Comparison of ENCODE assay signal across 8 cellular contexts in genomic region chr1:226827458-226827857, GRCh38. TPM values are rescaled to one million over a fixed set of nuclear protein-coding genes. Genes with fewer than 3 reads are reported as not detected.
DNase-seq lines count a peak whose midpoint lies in the region; ATAC-seq, FAIRE-seq and TF ChIP-seq lines count a peak whose summit lies in the region.

No MANE protein-coding gene starts in this region.

- peaks cover 12% of the 10 kb centered on the region for H3K4me1 ChIP-seq in cardiac muscle cell (ENCODE audit: low read depth)

- no peak for FAIRE-seq in GM12892 (lab: Jason Lieb, UNC)

- ATAC-seq in HG03066 (IDR thresholded peaks at IDR 0.05; ENCODE audit: low read depth, unreplicated experiment) (peak; percentile 14), HG02798 (IDR thresholded peaks at IDR 0.05; ENCODE audit: poor library complexity, unreplicated experiment) (no peak)
- ATAC-seq in activated CD8-positive, alpha-beta T cell treated with anti-CD3 and anti-CD28 coated beads, Interleukin-2, amount 10 ng/mL, durations not matched to agents 7 days and 5 days: no peak

- TF ChIP-seq POLR2A in GM12892 (IDR thresholded peaks at IDR 0.05; ENCODE audit: low read depth, low read length): no peak

- no peaks in the 10 kb centered on the region for H3K36me3 ChIP-seq in cardiac muscle cell

- H3K27me3 Mint-ChIP-seq in activated CD8-positive, alpha-beta T cell treated with anti-CD3 and anti-CD28 coated beads, Interleukin-2, amount 10 ng/mL, durations not matched to agents 7 days and 5 days (ENCODE audit: low read depth): peaks cover 3% of the 10 kb centered on the region

- no peak overlapping the region for H3K4me3 ChIP-seq in cardiac muscle cell

- no peak for DNase-seq in activated CD8-positive, alpha-beta T cell treated with anti-CD3 and anti-CD28 coated beads, Interleukin-2, amount 10 ng/mL, durations not matched to agents 7 days and 5 days
- DNase-seq in cardiac muscle cell (ENCODE audit: low read depth in 1 of 2, low spot score in 1 of 2) (peak; percentile 7 to 16), NCI-H2196 (lab: John Stamatoyannopoulos, UW; ENCODE audit: unreplicated experiment) (no peak), NCI-H226 (no peak), GM12892 (ENCODE audit: insufficient read length) (no peak)
- peak in 2 of 3 donors; percentile 8 to 12 for DNase-seq in stimulated activated CD4-positive, alpha-beta T cell treated with anti-CD3 and anti-CD28 coated beads, Interleukin-12 subunit alpha, Interleukin-12 subunit beta, amount 100 ng/mL, for 48 hours (ENCODE audit: low read depth in 2 of 3, low spot score in 1 of 3)

- no peaks in the 10 kb centered on the region for H3K27me3 ChIP-seq in cardiac muscle cell

- H3K27ac Mint-ChIP-seq in activated CD8-positive, alpha-beta T cell treated with anti-CD3 and anti-CD28 coated beads, Interleukin-2, amount 10 ng/mL, durations not matched to agents 7 days and 5 days: peak overlapping the region; percentile 91

- no peak for TF ChIP-seq CTCF in cardiac muscle cell (IDR thresholded peaks at IDR 0.05; ENCODE audit: low read depth, low read length)

- H3K9me3 ChIP-seq in cardiac muscle cell (ENCODE audit: low read depth): no peaks in the 10 kb centered on the region

- peaks cover 14% of the 10 kb centered on the region for H3K4me1 Mint-ChIP-seq in activated CD8-positive, alpha-beta T cell treated with anti-CD3 and anti-CD28 coated beads, Interleukin-2, amount 10 ng/mL, durations not matched to agents 7 days and 5 days (ENCODE audit: low read depth)

- H3K27ac ChIP-seq in cardiac muscle cell: no peak overlapping the region

- CTCF ChIA-PET in activated CD8-positive, alpha-beta T cell treated with anti-CD3 and anti-CD28 coated beads, Interleukin-2, amount 10 ng/mL, durations not matched to agents 7 days and 5 days (lab: Charles Lee): interaction anchor here (1.0 to 7.5 kb wide), 20 partner anchors 32 to 241 kb away, joined by 3 to 71 read pairs (median 4); partner anchors contain the start of gene ITPKB

- no peak overlapping the region for H3K4me3 Mint-ChIP-seq in activated CD8-positive, alpha-beta T cell treated with anti-CD3 and anti-CD28 coated beads, Interleukin-2, amount 10 ng/mL, durations not matched to agents 7 days and 5 days

- POLR2A ChIA-PET in activated CD8-positive, alpha-beta T cell treated with anti-CD3 and anti-CD28 coated beads, Interleukin-2, amount 10 ng/mL, durations not matched to agents 7 days and 5 days (lab: Charles Lee): interaction anchor here (1.4 to 1.7 kb wide), 2 partner anchors 88 to 194 kb away, joined by 4 to 5 read pairs; no protein-coding TSS in a partner anchor

- no peaks in the 10 kb centered on the region for H3K36me3 Mint-ChIP-seq in activated CD8-positive, alpha-beta T cell treated with anti-CD3 and anti-CD28 coated beads, Interleukin-2, amount 10 ng/mL, durations not matched to agents 7 days and 5 days (ENCODE audit: low read depth)

- no peaks in the 10 kb centered on the region for H3K9me3 Mint-ChIP-seq in activated CD8-positive, alpha-beta T cell treated with anti-CD3 and anti-CD28 coated beads, Interleukin-2, amount 10 ng/mL, durations not matched to agents 7 days and 5 days (ENCODE audit: insufficient read depth)

RNA-seq across cellular contexts. Expression of gene PSEN2, which starts 43.0 kb away (rescaled TPM):
- 1 to 10 TPM; 3.0 to 3.6 TPM for total RNA-seq in activated CD8-positive, alpha-beta T cell treated with anti-CD3 and anti-CD28 coated beads, Interleukin-2, amount 10 ng/mL, durations not matched to agents 7 days and 5 days
- total RNA-seq in cardiac muscle cell: 34.8 and 41.3 TPM in 2 replicates
- polyA plus RNA-seq in cardiac muscle cell: 16.4 and 31.1 TPM in 2 replicates
- 3.4 TPM for polyA plus RNA-seq in GM12892 (2012; ENCODE audit: missing spikeins)

Comparison
In these comparisons a context has a peak if more than half of its experiments do, and no peak if none do; other contexts are left out.
1. DNase-seq: peak in cardiac muscle cell (2 of 2) and stimulated activated CD4-positive, alpha-beta T cell treated with anti-CD3 and anti-CD28 coated beads, Interleukin-12 subunit alpha, Interleukin-12 subunit beta, amount 100 ng/mL, for 48 hours (2 of 3); none in activated CD8-positive, alpha-beta T cell treated with anti-CD3 and anti-CD28 coated beads, Interleukin-2, amount 10 ng/mL, durations not matched to agents 7 days and 5 days (single experiment), NCI-H2196 (single experiment), NCI-H226 (single experiment) and GM12892 (single experiment).